Comparison of ENCODE assay signal across 1 cellular context in genomic region chr6:144695858-144696533, GRCh38.
TF ChIP-seq lines count a peak whose summit lies in the region.

No MANE protein-coding gene starts in this region.

TF ChIP-seq in SK-N-SH, 30 proteins besides CTCF, POLR2A, EP300 and RAD21 (continued from another document):
- TF ChIP-seq REST (IDR thresholded peaks at IDR 0.05; ENCODE audit: low read depth, low read length) (no peak), RFX5 (IDR thresholded peaks at IDR 0.05; ENCODE audit: low read length) (no peak), MAX (IDR thresholded peaks at IDR 0.05; ENCODE audit: low read depth) (no peak), MEF2A (IDR thresholded peaks at IDR 0.05; ENCODE audit: borderline replicate concordance, low read depth) (no peak), CHD2 (IDR thresholded peaks at IDR 0.05; ENCODE audit: low read length, partially characterized antibody) (no peak), SMC3 (IDR thresholded peaks at IDR 0.05; ENCODE audit: low read depth, low read length) (no peak), MXI1 (IDR thresholded peaks at IDR 0.05; ENCODE audit: low read depth, low read length) (peak; percentile 18; the same call in 1 of the 2 replicates), YY1 (IDR thresholded peaks at IDR 0.05; ENCODE audit: low read depth) (no peak), USF2 (IDR thresholded peaks at IDR 0.05; ENCODE audit: borderline replicate concordance, low read depth, low read length) (no peak), RCOR1 (IDR thresholded peaks at IDR 0.05; ENCODE audit: low read length) (peak; percentile 90), GATA2 (CRISPR knock-in tag; IDR thresholded peaks at IDR 0.05) (peak; percentile 59), EZH2phosphoT487 (IDR thresholded peaks at IDR 0.05; ENCODE audit: borderline replicate concordance, low read depth) (no peak), FOXJ3 (CRISPR knock-in tag; IDR thresholded peaks at IDR 0.05) (no peak)
